In the genomic region with DNA sequence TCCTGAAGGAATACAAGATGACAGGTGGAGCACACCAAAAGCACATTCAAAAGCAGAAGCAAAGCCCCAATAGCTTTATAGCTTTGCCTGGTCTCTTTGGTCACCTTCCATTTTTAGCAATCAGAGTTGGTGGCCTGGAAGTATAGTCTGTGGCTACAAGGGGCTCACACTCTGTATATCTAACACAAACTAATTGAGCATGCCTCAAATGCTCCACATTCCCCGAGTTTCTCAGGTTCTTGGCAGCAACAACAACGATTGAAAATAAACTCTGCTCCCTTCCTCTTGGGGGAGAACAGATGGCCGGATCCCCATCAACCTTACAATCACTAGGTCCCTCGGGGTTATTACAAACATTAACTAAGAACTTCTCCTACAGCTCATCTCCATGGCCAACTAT, we compare ENCODE assay signal across 19 cellular contexts.
"Had no signal": no experiment of that assay in that cellular context is flagged by ENCODE, and none has a peak within 500 bp of the region (broad histone marks: within the 10 kb centered on the region; RNA-seq: fewer than 3 reads in every experiment).

No MANE protein-coding gene starts in this region.

- DNase-seq: activated CD4-positive, alpha-beta T cell treated with anti-CD3 and anti-CD28 coated beads for 1 hour; activated CD4-positive, alpha-beta T cell treated with anti-CD3 and anti-CD28 coated beads, Interleukin-2, amount 50 U/mL, for 4 hours; activated gamma-delta T cell; activated T-cell treated with anti-CD3 and anti-CD28 coated beads, Interleukin-2, amount 50 U/mL, for 72 hours; cerebellar nuclear complex; effector CD4-positive, alpha-beta T cell; head of caudate nucleus; kidney; left ventricle myocardium inferior; mucosa of descending colon; naive thymus-derived CD8-positive, alpha-beta T cell; pancreas; stimulated activated naive B cell treated with anti-CD40 and anti-IgM and Interleukin-4, amounts not matched to agents 10 μg/mL and 1 μg/mL and 100 μg/mL, for 72 hours; upper lobe of right lung had no signal

- H3K27ac Mint-ChIP-seq: activated naive CD4-positive, alpha-beta T cell treated with anti-CD3 and anti-CD28 coated beads, Interleukin-2, amount 50 U/mL, for 24 hours; activated T-cell treated with anti-CD3 and anti-CD28 coated beads, Interleukin-2, amount 50 U/mL, for 72 hours; naive thymus-derived CD8-positive, alpha-beta T cell; stimulated activated naive B cell treated with anti-CD40 and anti-IgM and Interleukin-4, amounts not matched to agents 10 μg/mL and 1 μg/mL and 100 μg/mL, for 72 hours had no signal

- H3K4me3 Mint-ChIP-seq: activated naive CD4-positive, alpha-beta T cell treated with anti-CD3 and anti-CD28 coated beads, Interleukin-2, amount 50 U/mL, for 24 hours; activated T-cell treated with anti-CD3 and anti-CD28 coated beads, Interleukin-2, amount 50 U/mL, for 72 hours; naive thymus-derived CD8-positive, alpha-beta T cell; stimulated activated naive B cell treated with anti-CD40 and anti-IgM and Interleukin-4, amounts not matched to agents 10 μg/mL and 1 μg/mL and 100 μg/mL, for 72 hours had no signal

- H3K4me3 ChIP-seq: ascending aorta, left ventricle myocardium inferior, mucosa of descending colon, pancreas, thoracic aorta, upper lobe of right lung had no signal

- H3K9me3 ChIP-seq: ascending aorta, mucosa of descending colon, pancreas, thoracic aorta had no signal

- H3K27ac ChIP-seq: ascending aorta, left ventricle myocardium inferior, pancreas, thoracic aorta, upper lobe of right lung, VCaP had no signal

- H3K27me3 ChIP-seq: ascending aorta, pancreas, upper lobe of right lung had no signal

- H3K4me1 Mint-ChIP-seq: activated naive CD4-positive, alpha-beta T cell treated with anti-CD3 and anti-CD28 coated beads, Interleukin-2, amount 50 U/mL, for 24 hours had no signal

- H3K4me1 ChIP-seq: pancreas, upper lobe of right lung had no signal

- H3K36me3 ChIP-seq: ascending aorta, left ventricle myocardium inferior, pancreas, thoracic aorta, upper lobe of right lung had no signal

- ATAC-seq: activated T-cell treated with anti-CD3 and anti-CD28 coated beads, Interleukin-2, amount 50 U/mL, for 72 hours; mucosa of descending colon; naive thymus-derived CD8-positive, alpha-beta T cell; pancreas; sciatic nerve; upper lobe of right lung had no signal
